ENCODE assay signal across 2 cellular contexts in the genomic region with DNA sequence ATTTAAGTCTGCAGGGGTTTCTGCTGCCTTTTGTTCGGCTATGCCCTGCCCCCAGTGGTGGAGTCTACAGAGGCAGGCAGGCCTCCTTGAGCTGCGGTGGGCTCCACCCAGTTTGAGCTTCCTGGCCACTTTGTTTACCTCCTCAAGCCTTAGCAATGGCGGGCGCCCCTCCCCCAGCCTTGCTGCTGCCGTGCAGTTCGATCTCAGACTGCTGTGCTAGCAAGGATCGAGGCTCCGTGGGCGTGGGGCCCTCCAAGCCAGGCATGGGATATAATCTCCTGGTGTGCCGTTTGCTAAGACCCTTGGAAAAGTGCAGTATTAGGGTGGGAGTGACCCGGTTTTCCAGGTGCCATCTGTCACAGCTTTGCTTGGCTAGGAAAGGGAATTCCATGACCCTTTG. TPM values are rescaled to one million over a fixed set of nuclear protein-coding genes. Genes with fewer than 3 reads are reported as not detected.
"Had no signal": no experiment of that assay in that cellular context is flagged by ENCODE, and none has a peak within 500 bp of the region (broad histone marks: within the 10 kb centered on the region; RNA-seq: fewer than 3 reads in every experiment).

No MANE protein-coding gene starts in this region.

RNA-seq across cellular contexts. Expression of a gene that starts 15.9 kb away (rescaled TPM):
- total RNA-seq: G401, GM12878 had no signal
- polyA plus RNA-seq: GM12878 had no signal
